Comparison of ENCODE assay signal across 2 cellular contexts in the genomic region with DNA sequence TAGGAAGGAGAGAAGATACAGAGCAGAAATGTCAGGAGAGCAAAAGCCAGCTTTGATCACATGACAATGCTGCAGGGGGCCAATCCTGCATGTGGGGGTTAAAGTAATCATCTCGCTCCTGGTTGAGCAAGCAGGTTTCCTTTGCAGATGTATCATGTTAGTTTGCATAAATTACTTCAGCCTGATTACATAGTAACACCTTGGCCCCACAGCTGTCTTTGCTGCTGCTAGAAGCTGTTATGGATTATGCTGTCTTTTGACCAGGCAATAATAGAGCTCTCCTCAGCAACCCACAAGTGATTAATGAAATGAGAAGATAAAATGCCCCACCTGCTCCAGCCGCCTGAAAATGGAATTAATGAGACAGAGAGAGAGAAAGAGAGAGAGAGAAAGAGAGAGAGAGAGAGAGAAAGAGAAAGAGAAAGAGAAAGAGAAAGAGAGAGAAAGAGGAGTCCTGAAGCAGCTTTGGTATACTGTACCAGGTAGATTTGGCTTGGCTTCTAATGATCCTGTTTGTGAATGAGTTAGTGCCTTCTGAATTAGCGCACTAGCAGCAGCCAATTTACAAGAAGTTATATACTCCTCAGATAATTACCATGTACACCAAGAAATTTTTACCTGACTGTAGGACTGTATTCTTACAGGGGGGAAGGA.
TF ChIP-seq lines count a peak whose summit lies in the region.

No MANE protein-coding gene starts in this region.

TF ChIP-seq in H1, 55 proteins besides CTCF, POLR2A, EP300 and RAD21:
- no peak for TF ChIP-seq JUND (IDR thresholded peaks at IDR 0.05; ENCODE audit: low read length)
- no peak for TF ChIP-seq RNF2 (IDR thresholded peaks at IDR 0.05; ENCODE audit: borderline replicate concordance, low read depth, low read length, missing control alignments, poor library complexity, severe bottlenecking)

TF ChIP-seq in GM12891, 5 proteins besides CTCF, POLR2A, EP300 and RAD21:
- TF ChIP-seq PAX5 (IDR thresholded peaks at IDR 0.05; ENCODE audit: insufficient read depth, low read length, severe bottlenecking), result no peak
- TF ChIP-seq POLR2AphosphoS5 (IDR thresholded peaks at IDR 0.05; ENCODE audit: low read depth, low read length), result no peak
- TF ChIP-seq POU2F2 (IDR thresholded peaks at IDR 0.05; ENCODE audit: low read depth, low read length), result no peak
- TF ChIP-seq TAF1 (IDR thresholded peaks at IDR 0.05; ENCODE audit: low read depth, low read length), result no peak
- TF ChIP-seq SPI1 (IDR thresholded peaks at IDR 0.05; ENCODE audit: low read depth, low read length), result no peak
